ENCODE assay signal across 1 cellular context in the genomic region with DNA sequence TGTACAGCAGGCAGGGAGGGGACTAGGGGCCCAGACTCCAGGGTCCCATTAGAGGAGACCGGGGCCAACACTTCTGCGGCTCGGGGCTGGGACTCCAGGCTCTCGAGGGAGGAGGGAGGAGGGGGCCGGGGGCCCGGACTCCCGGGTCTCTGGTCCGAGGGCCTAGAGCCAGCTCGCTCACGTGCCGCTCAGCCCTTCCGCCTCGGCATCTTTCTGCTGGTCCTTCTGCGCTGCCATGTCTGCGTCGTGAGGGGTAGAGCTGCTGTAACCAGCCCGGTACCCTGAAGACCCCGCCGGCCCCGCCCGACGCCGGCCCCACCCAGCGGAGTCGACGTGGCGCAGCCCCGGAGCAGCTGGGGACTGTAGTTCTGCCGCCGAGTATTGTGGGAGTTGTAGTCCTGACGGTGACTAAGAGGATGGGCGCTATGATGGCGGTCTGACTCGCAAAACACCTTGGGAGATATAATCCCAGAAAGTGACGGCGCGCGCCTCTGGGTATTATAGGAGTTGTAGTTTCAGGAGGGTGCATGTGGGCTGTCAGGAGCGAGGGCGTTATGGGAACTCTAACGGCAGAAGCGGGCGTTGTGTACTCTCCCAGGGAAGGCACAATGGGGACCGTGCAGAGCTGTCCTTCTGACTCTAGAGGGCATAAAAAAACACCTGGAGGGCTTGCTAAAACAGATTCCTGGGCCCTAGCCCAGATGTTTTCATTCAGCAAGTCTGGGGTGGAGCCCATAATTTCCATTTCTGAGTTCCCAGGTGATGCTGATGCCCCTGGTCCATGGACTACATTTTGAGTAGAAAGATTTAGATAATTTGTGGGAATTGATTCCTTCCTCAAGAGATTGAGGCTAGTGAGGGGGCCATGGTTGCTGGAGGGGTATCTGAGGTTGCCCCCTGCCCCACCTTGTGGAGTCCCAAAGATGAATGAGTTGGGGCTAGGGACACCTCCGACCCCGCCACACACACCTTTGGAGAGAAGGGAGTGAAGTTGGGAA.
A peak's percentile ranks its signal among the peaks of the same experiment; 100 is the strongest.
TF ChIP-seq lines count a peak whose summit lies in the region.

A gene with protein sequence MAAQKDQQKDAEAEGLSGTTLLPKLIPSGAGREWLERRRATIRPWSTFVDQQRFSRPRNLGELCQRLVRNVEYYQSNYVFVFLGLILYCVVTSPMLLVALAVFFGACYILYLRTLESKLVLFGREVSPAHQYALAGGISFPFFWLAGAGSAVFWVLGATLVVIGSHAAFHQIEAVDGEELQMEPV (minus strand): TSS at position 266 of the 998 bp plus-strand sequence. CDS start 29 bp downstream, at position 237.

TF ChIP-seq in H1, 55 proteins besides CTCF, POLR2A, EP300 and RAD21:
- TF ChIP-seq, protein P1, sequence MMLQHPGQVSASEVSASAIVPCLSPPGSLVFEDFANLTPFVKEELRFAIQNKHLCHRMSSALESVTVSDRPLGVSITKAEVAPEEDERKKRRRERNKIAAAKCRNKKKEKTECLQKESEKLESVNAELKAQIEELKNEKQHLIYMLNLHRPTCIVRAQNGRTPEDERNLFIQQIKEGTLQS (IDR thresholded peaks at IDR 0.05; ENCODE audit: insufficient read depth, low read depth, low read length), result 0 out of 2 replicates have a peak, but pooled peaks have one; percentile 6
- peak; percentile 94 for TF ChIP-seq YY1 (IDR thresholded peaks at IDR 0.05; ENCODE audit: low read depth, low read length)
- TF ChIP-seq CTBP2 (IDR thresholded peaks at IDR 0.05; ENCODE audit: borderline replicate concordance, insufficient read depth, insufficient read length, low read length), result peak; percentile 59
- peak in 1 of 2 experiments; percentile 87; a peak in 2 of 4 replicates for TF ChIP-seq SIN3A (conservative IDR thresholded peaks at IDR 0.05 in 1 of 2, IDR thresholded peaks at IDR 0.05 in 1 of 2; ENCODE audit: low read depth in 1 of 2, low read length in 2 of 2)
- no peak for TF ChIP-seq BRCA1 (IDR thresholded peaks at IDR 0.05; ENCODE audit: low read depth, low read length)
- TF ChIP-seq KDM1A (IDR thresholded peaks at IDR 0.05; ENCODE audit: borderline replicate concordance, low read length), result no peak
- no peak for TF ChIP-seq RNF2 (IDR thresholded peaks at IDR 0.05; ENCODE audit: borderline replicate concordance, low read depth, low read length, missing control alignments, poor library complexity, severe bottlenecking)
- peak; percentile 91 for TF ChIP-seq CREB1 (IDR thresholded peaks at IDR 0.05)
- TF ChIP-seq MAX (IDR thresholded peaks at IDR 0.05), result peak; percentile 33; the same call in 1 of the 2 replicates
- no peak for TF ChIP-seq CBX8 (IDR thresholded peaks at IDR 0.05; ENCODE audit: borderline replicate concordance, low read depth, low read length)
- TF ChIP-seq POLR2AphosphoS5 (IDR thresholded peaks at IDR 0.05; ENCODE audit: low read depth, low read length), result peak; percentile 73
- TF ChIP-seq SAP30 (IDR thresholded peaks at IDR 0.05; ENCODE audit: insufficient read depth, insufficient replicate concordance, low read length), result no peak
- no peak for TF ChIP-seq GTF2F1 (IDR thresholded peaks at IDR 0.05; ENCODE audit: borderline replicate concordance, low read depth, low read length)
- peak; percentile 67; the same call in 1 of the 2 replicates for TF ChIP-seq TCF12 (IDR thresholded peaks at IDR 0.05; ENCODE audit: low read depth, low read length)
- 0 out of 2 replicates have a peak, but pooled peaks have one; percentile 12 for TF ChIP-seq USF2 (IDR thresholded peaks at IDR 0.05; ENCODE audit: low read length)
- peak; percentile 96 for TF ChIP-seq SIX5 (IDR thresholded peaks at IDR 0.05; ENCODE audit: low read depth, low read length)
- TF ChIP-seq TBP (IDR thresholded peaks at IDR 0.05; ENCODE audit: low read depth, low read length), result 0 out of 2 replicates have a peak, but pooled peaks have one; percentile 57
- no peak for TF ChIP-seq CHD1 (IDR thresholded peaks at IDR 0.05; ENCODE audit: low read depth, low read length)
- TF ChIP-seq PHF8 (conservative IDR thresholded peaks at IDR 0.05; ENCODE audit: low read depth, low read length), result 0 out of 2 replicates have a peak, but pooled peaks have one; percentile 53
- TF ChIP-seq KDM4A (IDR thresholded peaks at IDR 0.05; ENCODE audit: low read depth, low read length, severe bottlenecking), result peak; percentile 83
- TF ChIP-seq, protein P2, sequence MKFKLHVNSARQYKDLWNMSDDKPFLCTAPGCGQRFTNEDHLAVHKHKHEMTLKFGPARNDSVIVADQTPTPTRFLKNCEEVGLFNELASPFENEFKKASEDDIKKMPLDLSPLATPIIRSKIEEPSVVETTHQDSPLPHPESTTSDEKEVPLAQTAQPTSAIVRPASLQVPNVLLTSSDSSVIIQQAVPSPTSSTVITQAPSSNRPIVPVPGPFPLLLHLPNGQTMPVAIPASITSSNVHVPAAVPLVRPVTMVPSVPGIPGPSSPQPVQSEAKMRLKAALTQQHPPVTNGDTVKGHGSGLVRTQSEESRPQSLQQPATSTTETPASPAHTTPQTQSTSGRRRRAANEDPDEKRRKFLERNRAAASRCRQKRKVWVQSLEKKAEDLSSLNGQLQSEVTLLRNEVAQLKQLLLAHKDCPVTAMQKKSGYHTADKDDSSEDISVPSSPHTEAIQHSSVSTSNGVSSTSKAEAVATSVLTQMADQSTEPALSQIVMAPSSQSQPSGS (IDR thresholded peaks at IDR 0.05; ENCODE audit: low read length), result no peak
- no peak for TF ChIP-seq CHD2 (IDR thresholded peaks at IDR 0.05; ENCODE audit: low read length)
- 0 out of 2 replicates have a peak, but pooled peaks have one; percentile 11 for TF ChIP-seq JUND (IDR thresholded peaks at IDR 0.05; ENCODE audit: low read length)
- TF ChIP-seq RFX5 (IDR thresholded peaks at IDR 0.05; ENCODE audit: borderline replicate concordance, low read depth, low read length), result no peak
- TF ChIP-seq, protein P3, sequence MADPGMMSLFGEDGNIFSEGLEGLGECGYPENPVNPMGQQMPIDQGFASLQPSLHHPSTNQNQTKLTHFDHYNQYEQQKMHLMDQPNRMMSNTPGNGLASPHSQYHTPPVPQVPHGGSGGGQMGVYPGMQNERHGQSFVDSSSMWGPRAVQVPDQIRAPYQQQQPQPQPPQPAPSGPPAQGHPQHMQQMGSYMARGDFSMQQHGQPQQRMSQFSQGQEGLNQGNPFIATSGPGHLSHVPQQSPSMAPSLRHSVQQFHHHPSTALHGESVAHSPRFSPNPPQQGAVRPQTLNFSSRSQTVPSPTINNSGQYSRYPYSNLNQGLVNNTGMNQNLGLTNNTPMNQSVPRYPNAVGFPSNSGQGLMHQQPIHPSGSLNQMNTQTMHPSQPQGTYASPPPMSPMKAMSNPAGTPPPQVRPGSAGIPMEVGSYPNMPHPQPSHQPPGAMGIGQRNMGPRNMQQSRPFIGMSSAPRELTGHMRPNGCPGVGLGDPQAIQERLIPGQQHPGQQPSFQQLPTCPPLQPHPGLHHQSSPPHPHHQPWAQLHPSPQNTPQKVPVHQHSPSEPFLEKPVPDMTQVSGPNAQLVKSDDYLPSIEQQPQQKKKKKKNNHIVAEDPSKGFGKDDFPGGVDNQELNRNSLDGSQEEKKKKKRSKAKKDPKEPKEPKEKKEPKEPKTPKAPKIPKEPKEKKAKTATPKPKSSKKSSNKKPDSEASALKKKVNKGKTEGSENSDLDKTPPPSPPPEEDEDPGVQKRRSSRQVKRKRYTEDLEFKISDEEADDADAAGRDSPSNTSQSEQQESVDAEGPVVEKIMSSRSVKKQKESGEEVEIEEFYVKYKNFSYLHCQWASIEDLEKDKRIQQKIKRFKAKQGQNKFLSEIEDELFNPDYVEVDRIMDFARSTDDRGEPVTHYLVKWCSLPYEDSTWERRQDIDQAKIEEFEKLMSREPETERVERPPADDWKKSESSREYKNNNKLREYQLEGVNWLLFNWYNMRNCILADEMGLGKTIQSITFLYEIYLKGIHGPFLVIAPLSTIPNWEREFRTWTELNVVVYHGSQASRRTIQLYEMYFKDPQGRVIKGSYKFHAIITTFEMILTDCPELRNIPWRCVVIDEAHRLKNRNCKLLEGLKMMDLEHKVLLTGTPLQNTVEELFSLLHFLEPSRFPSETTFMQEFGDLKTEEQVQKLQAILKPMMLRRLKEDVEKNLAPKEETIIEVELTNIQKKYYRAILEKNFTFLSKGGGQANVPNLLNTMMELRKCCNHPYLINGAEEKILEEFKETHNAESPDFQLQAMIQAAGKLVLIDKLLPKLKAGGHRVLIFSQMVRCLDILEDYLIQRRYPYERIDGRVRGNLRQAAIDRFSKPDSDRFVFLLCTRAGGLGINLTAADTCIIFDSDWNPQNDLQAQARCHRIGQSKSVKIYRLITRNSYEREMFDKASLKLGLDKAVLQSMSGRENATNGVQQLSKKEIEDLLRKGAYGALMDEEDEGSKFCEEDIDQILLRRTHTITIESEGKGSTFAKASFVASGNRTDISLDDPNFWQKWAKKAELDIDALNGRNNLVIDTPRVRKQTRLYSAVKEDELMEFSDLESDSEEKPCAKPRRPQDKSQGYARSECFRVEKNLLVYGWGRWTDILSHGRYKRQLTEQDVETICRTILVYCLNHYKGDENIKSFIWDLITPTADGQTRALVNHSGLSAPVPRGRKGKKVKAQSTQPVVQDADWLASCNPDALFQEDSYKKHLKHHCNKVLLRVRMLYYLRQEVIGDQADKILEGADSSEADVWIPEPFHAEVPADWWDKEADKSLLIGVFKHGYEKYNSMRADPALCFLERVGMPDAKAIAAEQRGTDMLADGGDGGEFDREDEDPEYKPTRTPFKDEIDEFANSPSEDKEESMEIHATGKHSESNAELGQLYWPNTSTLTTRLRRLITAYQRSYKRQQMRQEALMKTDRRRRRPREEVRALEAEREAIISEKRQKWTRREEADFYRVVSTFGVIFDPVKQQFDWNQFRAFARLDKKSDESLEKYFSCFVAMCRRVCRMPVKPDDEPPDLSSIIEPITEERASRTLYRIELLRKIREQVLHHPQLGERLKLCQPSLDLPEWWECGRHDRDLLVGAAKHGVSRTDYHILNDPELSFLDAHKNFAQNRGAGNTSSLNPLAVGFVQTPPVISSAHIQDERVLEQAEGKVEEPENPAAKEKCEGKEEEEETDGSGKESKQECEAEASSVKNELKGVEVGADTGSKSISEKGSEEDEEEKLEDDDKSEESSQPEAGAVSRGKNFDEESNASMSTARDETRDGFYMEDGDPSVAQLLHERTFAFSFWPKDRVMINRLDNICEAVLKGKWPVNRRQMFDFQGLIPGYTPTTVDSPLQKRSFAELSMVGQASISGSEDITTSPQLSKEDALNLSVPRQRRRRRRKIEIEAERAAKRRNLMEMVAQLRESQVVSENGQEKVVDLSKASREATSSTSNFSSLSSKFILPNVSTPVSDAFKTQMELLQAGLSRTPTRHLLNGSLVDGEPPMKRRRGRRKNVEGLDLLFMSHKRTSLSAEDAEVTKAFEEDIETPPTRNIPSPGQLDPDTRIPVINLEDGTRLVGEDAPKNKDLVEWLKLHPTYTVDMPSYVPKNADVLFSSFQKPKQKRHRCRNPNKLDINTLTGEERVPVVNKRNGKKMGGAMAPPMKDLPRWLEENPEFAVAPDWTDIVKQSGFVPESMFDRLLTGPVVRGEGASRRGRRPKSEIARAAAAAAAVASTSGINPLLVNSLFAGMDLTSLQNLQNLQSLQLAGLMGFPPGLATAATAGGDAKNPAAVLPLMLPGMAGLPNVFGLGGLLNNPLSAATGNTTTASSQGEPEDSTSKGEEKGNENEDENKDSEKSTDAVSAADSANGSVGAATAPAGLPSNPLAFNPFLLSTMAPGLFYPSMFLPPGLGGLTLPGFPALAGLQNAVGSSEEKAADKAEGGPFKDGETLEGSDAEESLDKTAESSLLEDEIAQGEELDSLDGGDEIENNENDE (IDR thresholded peaks at IDR 0.05; ENCODE audit: insufficient replicate concordance, low read length), result no peak
- 0 out of 2 replicates have a peak, but pooled peaks have one; percentile 1 for TF ChIP-seq KDM5A (IDR thresholded peaks at IDR 0.05; ENCODE audit: low read length)
